16 cellular contexts compared by ENCODE assay signal in the genomic region with DNA sequence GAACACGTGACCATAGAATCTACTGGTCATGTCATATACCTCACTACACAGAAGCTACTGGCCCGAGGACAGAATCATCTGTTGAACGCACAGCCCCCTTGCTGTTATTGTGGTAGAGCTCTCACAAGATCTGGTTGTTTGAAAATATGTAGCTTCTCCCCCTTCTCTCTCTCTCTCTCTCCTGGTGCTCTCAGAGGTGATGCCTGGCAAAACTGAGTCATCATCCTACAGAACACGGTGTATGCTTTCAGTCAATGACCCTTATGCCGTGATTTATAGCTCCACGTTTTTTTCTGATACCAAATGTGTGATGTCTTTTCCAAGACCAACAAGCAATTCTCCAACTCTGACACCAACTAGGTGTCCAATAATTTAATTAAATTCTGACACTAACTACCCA. TPM values are rescaled to one million over a fixed set of nuclear protein-coding genes. Genes with fewer than 3 reads are reported as not detected.
DNase-seq lines count a peak whose midpoint lies in the region; ATAC-seq and TF ChIP-seq lines count a peak whose summit lies in the region.
"Had no signal": no experiment of that assay in that cellular context is flagged by ENCODE, and none has a peak within 500 bp of the region (broad histone marks: within the 10 kb centered on the region; RNA-seq: fewer than 3 reads in every experiment).

No MANE protein-coding gene starts in this region.

- H3K27ac ChIP-seq in IMR-90 (ENCODE audit: insufficient read depth, low read length) (no peak overlapping the region), left lung (no peak overlapping the region)

- H2BK15ac ChIP-seq in IMR-90 (ENCODE audit: low read depth, low read length), result no peak overlapping the region

- H3K79me1 ChIP-seq in IMR-90 (ENCODE audit: low read depth in 1 of 2, low read length in 2 of 2), result 0 out of 4 replicates have a peak, but pooled peaks cover 0 to 5% of the 10 kb centered on the region in 2 experiments

- H2AK9ac ChIP-seq in IMR-90 (replicated peaks; ENCODE audit: low read depth, low read length, poor library complexity), result no peak overlapping the region

- in situ Hi-C loops in IMR-90 (cut with MboI; ENCODE audit: low sequenced_read_pairs), result no loop called here

- no TSS peak for BruUV-seq in IMR-90 (replicated peaks; lab: Mats Ljungman, UMichigan)

- H3K4me1 ChIP-seq in IMR-90 (ENCODE audit: control insufficient read depth, insufficient read depth, low read length) (peaks cover 12% of the 10 kb centered on the region; the same call in 1 of the 2 replicates), left lung (no peaks in the 10 kb centered on the region)

- H3K9ac ChIP-seq in IMR-90 (ENCODE audit: low read depth, low read length), result no peak overlapping the region

- H3K4ac ChIP-seq in IMR-90 (ENCODE audit: low read depth, low read length), result no peak overlapping the region

- H2BK120ac ChIP-seq in IMR-90 (ENCODE audit: low read depth, low read length), result no peak overlapping the region

- H4K8ac ChIP-seq in IMR-90 (ENCODE audit: low read depth in 2 of 2, low read length in 2 of 2), result no peak overlapping the region

- H3K27me3 ChIP-seq in IMR-90 (ENCODE audit: control insufficient read depth, insufficient read depth, low read length) (no peaks in the 10 kb centered on the region), left lung (no peaks in the 10 kb centered on the region)

- H2BK5ac ChIP-seq in IMR-90 (ENCODE audit: low read depth, low read length, poor library complexity, severe bottlenecking), result no peak overlapping the region

- peak overlapping the region; percentile 29; the same call in 1 of the 2 replicates for H3K14ac ChIP-seq in IMR-90 (replicated peaks; ENCODE audit: low read depth, low read length)

- H4K20me1 ChIP-seq in IMR-90 (ENCODE audit: insufficient read depth, low read length), result no peaks in the 10 kb centered on the region

- H3K36me3 ChIP-seq in IMR-90 (ENCODE audit: control insufficient read depth, insufficient read depth, low read length) (no peaks in the 10 kb centered on the region), left lung (no peaks in the 10 kb centered on the region)

- no peak overlapping the region for H4K91ac ChIP-seq in IMR-90 (ENCODE audit: insufficient read depth, low read depth, low read length)

- no peak for TF ChIP-seq CTCF in IMR-90 (conservative IDR thresholded peaks at IDR 0.05; ENCODE audit: low read depth, low read length)
- TF ChIP-seq CTCF in left lung (IDR thresholded peaks at IDR 0.05), result no peak

- H3K23ac ChIP-seq in IMR-90 (ENCODE audit: low read depth, low read length), result no peak overlapping the region

- dilution Hi-C loops in IMR-90 (cut with HindIII; ENCODE audit: low sequenced_read_pairs, unreplicated experiment), result no loop called here

- TF ChIP-seq POLR2A in IMR-90 (IDR thresholded peaks at IDR 0.05; ENCODE audit: low read depth, low read length), result no peak

- intact Hi-C loops in IMR-90 (cut with micrococcal nuclease) (no loop called here), left lung (cut with DNase I) (no loop called here)

- no peak overlapping the region for H3K56ac ChIP-seq in IMR-90 (ENCODE audit: extremely low read depth, insufficient read depth, low read length)

- H2AK5ac ChIP-seq in IMR-90 (ENCODE audit: low read depth, low read length), result 0 out of 2 replicates have a peak overlapping the region, but pooled peaks have one; percentile 8

- peak; percentile 32 for DNase-seq in EH (ENCODE audit: low read depth)
- peak; percentile 34 for DNase-seq in IMR-90
- peak; percentile 56 for DNase-seq in astrocyte of the hippocampus (ENCODE audit: low read depth, low spot score)
- DNase-seq in iris pigment epithelial cell (ENCODE audit: low read depth), result peak; percentile 77
- no peak for DNase-seq in HT-29 (ENCODE audit: low spot score)
- no peak for DNase-seq in left lung
- no peak for DNase-seq in activated CD4-positive, alpha-beta T cell treated with anti-CD3 and anti-CD28 coated beads for 1 hour
- no peak for DNase-seq in NK-92 (lab: John Stamatoyannopoulos, UW; ENCODE audit: unreplicated experiment)
- DNase-seq: COR-L47, DMS79 treated with DMSO at 0.1 percent for 48 hours, NCI-H1092 treated with DMSO at 0.1 percent for 48 hours, NCI-H1694 treated with DMSO at 0.1 percent for 48 hours, NCI-H446 treated with DMSO at 0.1 percent for 48 hours, NCI-H774 had no signal

- WGBS in IMR-90 (ENCODE audit: extremely low coverage in 2 of 2, insufficient read length in 1 of 2), 2 experiments, result 72% methylated on average over 2 of the region's 6 CpGs; no CpG with 5 or more reads in 1 of the 2 experiments

- no peak overlapping the region for H2AFZ ChIP-seq in IMR-90 (replicated peaks; ENCODE audit: low read length, poor library complexity)

- no peak overlapping the region for H4K5ac ChIP-seq in IMR-90 (ENCODE audit: low read depth, low read length)

- H3K4me2 ChIP-seq in IMR-90 (ENCODE audit: low read depth, low read length), result no peak overlapping the region

- no peak overlapping the region for H3K18ac ChIP-seq in IMR-90 (ENCODE audit: low read depth, low read length)

- H3K9me3 ChIP-seq in IMR-90 (ENCODE audit: control insufficient read depth, insufficient read depth, low read length) (no peaks in the 10 kb centered on the region), left lung (no peaks in the 10 kb centered on the region)

- CTCF ChIA-PET in IMR-90 (lab: Yijun Ruan, JAX), result no interaction called here

- 0 out of 2 replicates have a peak overlapping the region, but pooled peaks have one; percentile 30 for H2BK20ac ChIP-seq in IMR-90 (ENCODE audit: low read depth, low read length)

- peaks cover 7% of the 10 kb centered on the region for H3K9me1 ChIP-seq in IMR-90 (ENCODE audit: insufficient read depth, low read length)

- no peak for TF ChIP-seq RAD21 in IMR-90 (IDR thresholded peaks at IDR 0.05; ENCODE audit: low read length)

- no peak overlapping the region for H3K4me3 ChIP-seq in IMR-90 (ENCODE audit: insufficient read depth, low read depth, low read length)
- no peak overlapping the region for H3K4me3 ChIP-seq in left lung

- POLR2A ChIA-PET in IMR-90 (lab: Charles Lee; ENCODE audit: unreplicated experiment), result no interaction called here

- ATAC-seq in IMR-90 (ENCODE audit: low read depth) (no peak), left lung (no peak)
- ATAC-seq: Panc1 had no signal

TF ChIP-seq in IMR-90, 13 proteins besides CTCF, POLR2A, EP300 and RAD21:
- TF ChIP-seq CHD1 (IDR thresholded peaks at IDR 0.05; ENCODE audit: low read depth, low read length) (no peak), FOS (IDR thresholded peaks at IDR 0.05; ENCODE audit: low read depth, low read length) (no peak), MAZ (IDR thresholded peaks at IDR 0.05; ENCODE audit: borderline replicate concordance, low read depth, low read length) (no peak), MXI1 (IDR thresholded peaks at IDR 0.05; ENCODE audit: borderline replicate concordance, low read depth, low read length) (no peak), MAFK (IDR thresholded peaks at IDR 0.05; ENCODE audit: low read depth, low read length) (no peak), SMC3 (IDR thresholded peaks at IDR 0.05; ENCODE audit: low read depth, low read length) (no peak), BHLHE40 (IDR thresholded peaks at IDR 0.05; ENCODE audit: low read depth, low read length) (no peak), RCOR1 (IDR thresholded peaks at IDR 0.05; ENCODE audit: insufficient replicate concordance, low read length) (no peak), RFX5 (IDR thresholded peaks at IDR 0.05; ENCODE audit: low read depth, low read length) (no peak), CEBPB (IDR thresholded peaks at IDR 0.05; ENCODE audit: low read depth, low read length) (no peak), NFE2L2 (IDR thresholded peaks at IDR 0.05; ENCODE audit: low read depth, low read length) (no peak)
- TF ChIP-seq, protein P1, sequence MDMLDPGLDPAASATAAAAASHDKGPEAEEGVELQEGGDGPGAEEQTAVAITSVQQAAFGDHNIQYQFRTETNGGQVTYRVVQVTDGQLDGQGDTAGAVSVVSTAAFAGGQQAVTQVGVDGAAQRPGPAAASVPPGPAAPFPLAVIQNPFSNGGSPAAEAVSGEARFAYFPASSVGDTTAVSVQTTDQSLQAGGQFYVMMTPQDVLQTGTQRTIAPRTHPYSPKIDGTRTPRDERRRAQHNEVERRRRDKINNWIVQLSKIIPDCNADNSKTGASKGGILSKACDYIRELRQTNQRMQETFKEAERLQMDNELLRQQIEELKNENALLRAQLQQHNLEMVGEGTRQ (IDR thresholded peaks at IDR 0.05; ENCODE audit: low read depth, low read length), result no peak
- TF ChIP-seq, protein P2, sequence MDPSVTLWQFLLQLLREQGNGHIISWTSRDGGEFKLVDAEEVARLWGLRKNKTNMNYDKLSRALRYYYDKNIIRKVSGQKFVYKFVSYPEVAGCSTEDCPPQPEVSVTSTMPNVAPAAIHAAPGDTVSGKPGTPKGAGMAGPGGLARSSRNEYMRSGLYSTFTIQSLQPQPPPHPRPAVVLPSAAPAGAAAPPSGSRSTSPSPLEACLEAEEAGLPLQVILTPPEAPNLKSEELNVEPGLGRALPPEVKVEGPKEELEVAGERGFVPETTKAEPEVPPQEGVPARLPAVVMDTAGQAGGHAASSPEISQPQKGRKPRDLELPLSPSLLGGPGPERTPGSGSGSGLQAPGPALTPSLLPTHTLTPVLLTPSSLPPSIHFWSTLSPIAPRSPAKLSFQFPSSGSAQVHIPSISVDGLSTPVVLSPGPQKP (IDR thresholded peaks at IDR 0.05; ENCODE audit: borderline replicate concordance, low read depth, low read length), result no peak

RNA-seq across cellular contexts. Expression of a gene that starts 13.0 kb away (rescaled TPM):
- total RNA-seq in IMR-90 (2012; rRNA removed) (4.1 and 6.7 TPM in 2 replicates), left lung (under 1 TPM; 0.47 to 0.97 TPM)
- polyA plus RNA-seq in IMR-90 (2012; rRNA removed), result 6.6 and 8.1 TPM in 2 replicates
- polyA plus RNA-seq in IMR-90 (2012; cell fraction: cytosol; rRNA removed), result 3.4 and 9.8 TPM in 2 replicates
- 10.1 and 17.8 TPM in 2 replicates for polyA plus RNA-seq in IMR-90 (2012; cell fraction: nucleus; rRNA removed; ENCODE audit: low replicate concordance)
- total RNA-seq in HT-29 (2014; rRNA removed; shearing (Covaris generic)), result not detected in 2 replicates
- polyA plus RNA-seq: CD14-positive monocyte had no signal

Comparison
In these comparisons a context has a peak if more than half of its experiments do, and no peak if none do; other contexts are left out.
1. DNase-seq: peak in EH (single experiment), IMR-90 (single experiment), astrocyte of the hippocampus (single experiment) and iris pigment epithelial cell (single experiment); none in HT-29 (single experiment), left lung (0 of 2), activated CD4-positive, alpha-beta T cell treated with anti-CD3 and anti-CD28 coated beads for 1 hour (single experiment) and NK-92 (single experiment).